ENCODE assay signal across 9 cellular contexts in the genomic region with DNA sequence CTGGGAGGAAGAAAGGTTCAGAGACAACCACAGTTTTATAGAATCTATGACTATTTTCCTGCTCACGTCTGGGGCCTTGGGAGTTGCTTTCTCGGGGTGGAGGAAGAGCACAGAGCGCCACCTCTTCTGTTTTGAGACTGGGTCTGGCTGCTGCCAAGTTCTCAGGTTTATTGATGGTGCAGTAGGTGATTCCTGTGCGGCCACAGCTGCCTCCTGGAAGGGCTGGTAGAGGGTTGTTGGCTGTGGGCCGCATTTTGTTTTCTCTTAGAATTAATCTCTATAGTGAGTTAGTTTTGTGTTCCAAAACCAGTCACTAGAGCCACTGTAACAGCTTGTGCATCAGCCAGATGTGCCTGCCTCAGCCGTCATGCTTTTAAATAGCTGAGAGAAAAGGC. TPM values are rescaled to one million over a fixed set of nuclear protein-coding genes. Genes with fewer than 3 reads are reported as not detected.
DNase-seq lines count a peak whose midpoint lies in the region; ATAC-seq, FAIRE-seq and TF ChIP-seq lines count a peak whose summit lies in the region.
"Had no signal": no experiment of that assay in that cellular context is flagged by ENCODE, and none has a peak within 500 bp of the region (broad histone marks: within the 10 kb centered on the region; RNA-seq: fewer than 3 reads in every experiment).

No MANE protein-coding gene starts in this region.

- no peak overlapping the region for H3K9ac ChIP-seq in IMR-90 (ENCODE audit: low read depth, low read length)
- peak overlapping the region; percentile 59 for H3K9ac ChIP-seq in GM12878 (ENCODE audit: control insufficient read depth, insufficient read depth, low read length)
- no peak overlapping the region for H3K9ac ChIP-seq in GM23248

- TF ChIP-seq CTCF in IMR-90 (conservative IDR thresholded peaks at IDR 0.05; ENCODE audit: low read depth, low read length) (no peak), GM12878 (IDR thresholded peaks at IDR 0.05 in 2 of 3, conservative IDR thresholded peaks at IDR 0.05 in 1 of 3; ENCODE audit: control insufficient read depth in 2 of 3, extremely low read depth in 1 of 3, insufficient read depth in 1 of 3, low read depth in 3 of 3, low read length in 3 of 3) (no peak; a peak in 1 of 6 replicates), nephron progenitor cell (IDR thresholded peaks at IDR 0.05) (no peak)

- no peak for TF ChIP-seq EP300 in GM12878 (IDR thresholded peaks at IDR 0.05; ENCODE audit: borderline replicate concordance in 1 of 2, control insufficient read depth in 1 of 2, low read depth in 2 of 2, low read length in 2 of 2)

- H3K9me2 ChIP-seq in GM23248 (ENCODE audit: insufficient read depth), result no peaks in the 10 kb centered on the region

- dilution Hi-C loops in IMR-90 (cut with HindIII; ENCODE audit: low sequenced_read_pairs, unreplicated experiment), result no loop called here

- H3K4me1 Mint-ChIP-seq in nephron progenitor cell, result peaks cover 52% of the 10 kb centered on the region

- TF ChIP-seq RAD21 in IMR-90 (IDR thresholded peaks at IDR 0.05; ENCODE audit: low read length) (no peak), GM12878 (IDR thresholded peaks at IDR 0.05; ENCODE audit: insufficient read depth, low read depth, low read length) (no peak)

- H3K9me1 ChIP-seq in IMR-90 (ENCODE audit: insufficient read depth, low read length), result peaks cover 30% of the 10 kb centered on the region

- no peak overlapping the region for H3K14ac ChIP-seq in IMR-90 (replicated peaks; ENCODE audit: low read depth, low read length)

- H3K9me3 ChIP-seq in IMR-90 (ENCODE audit: control insufficient read depth, insufficient read depth, low read length) (no peaks in the 10 kb centered on the region), GM12878 (replicated peaks; ENCODE audit: control insufficient read depth, insufficient read depth, low read length) (no peaks in the 10 kb centered on the region), GM23248 (ENCODE audit: low read depth) (no peaks in the 10 kb centered on the region)

- H2BK5ac ChIP-seq in IMR-90 (ENCODE audit: low read depth, low read length, poor library complexity, severe bottlenecking), result no peak overlapping the region

- no peak overlapping the region for H3K18ac ChIP-seq in IMR-90 (ENCODE audit: low read depth, low read length)

- FAIRE-seq in GM12878 (lab: Jason Lieb, UNC), result no peak

- no peak overlapping the region for H3K4me3 Mint-ChIP-seq in nephron progenitor cell

- RAD21 ChIA-PET in GM12878 (lab: Charles Lee; ENCODE audit: unreplicated experiment), result interaction anchor here (0.7 to 3.8 kb wide), 3 partner anchors 10 to 17 kb away, joined by 3 to 82 read pairs (median 38); a partner anchor contains a TSS

- DNase-seq in DMS79 (lab: John Stamatoyannopoulos, UW) (peak; percentile 24), IMR-90 (no peak), GM12878 (ENCODE audit: low read depth, low spot score) (no peak), nephron progenitor cell (no peak), GM23248 (no peak)
- DNase-seq: GF-D8, T-helper 9 cell had no signal

- H2AFZ ChIP-seq in IMR-90 (replicated peaks; ENCODE audit: low read length, poor library complexity) (no peak overlapping the region), GM12878 (ENCODE audit: control insufficient read depth, low read depth, low read length) (no peak overlapping the region), GM23248 (no peak overlapping the region)

- no peak overlapping the region for H2AK9ac ChIP-seq in IMR-90 (replicated peaks; ENCODE audit: low read depth, low read length, poor library complexity)

- no peak overlapping the region for H4K8ac ChIP-seq in IMR-90 (ENCODE audit: low read depth in 2 of 2, low read length in 2 of 2)

- H3K4me3 ChIP-seq in IMR-90 (ENCODE audit: insufficient read depth, low read depth, low read length) (no peak overlapping the region), GM12878 (peak overlapping the region; percentile 73), GM23248 (no peak overlapping the region)

- H3K79me2 ChIP-seq in GM12878 (ENCODE audit: control insufficient read depth, insufficient read depth, low read length) (peaks cover 70% of the 10 kb centered on the region), GM23248 (ENCODE audit: insufficient read depth) (peaks cover 92% of the 10 kb centered on the region)

- no peak for ATAC-seq in IMR-90 (ENCODE audit: low read depth)
- no peak for ATAC-seq in GM12878
- no peak for ATAC-seq in HG03045 (IDR thresholded peaks at IDR 0.05; ENCODE audit: unreplicated experiment)
- ATAC-seq in HG03139 (IDR thresholded peaks at IDR 0.05; ENCODE audit: unreplicated experiment), result no peak

- H4K20me1 ChIP-seq in IMR-90 (ENCODE audit: insufficient read depth, low read length), result peaks cover 47% of the 10 kb centered on the region
- H4K20me1 ChIP-seq in GM12878 (ENCODE audit: control insufficient read depth, insufficient read depth), result peaks cover 4% of the 10 kb centered on the region; the same call in 1 of the 2 replicates
- H4K20me1 ChIP-seq in GM23248 (ENCODE audit: insufficient read depth), result 0 out of 2 replicates have a peak, but pooled peaks cover 5% of the 10 kb centered on the region

- H3K36me3 Mint-ChIP-seq in nephron progenitor cell (ENCODE audit: low read depth), result no peaks in the 10 kb centered on the region

- H2BK20ac ChIP-seq in IMR-90 (ENCODE audit: low read depth, low read length), result no peak overlapping the region

- peaks cover 5% of the 10 kb centered on the region for H3K27me3 Mint-ChIP-seq in nephron progenitor cell (ENCODE audit: low read depth, poor library complexity)

- H4K91ac ChIP-seq in IMR-90 (ENCODE audit: insufficient read depth, low read depth, low read length), result no peak overlapping the region

- in situ Hi-C loops in IMR-90 (cut with MboI; ENCODE audit: low sequenced_read_pairs) (no loop called here), GM12878 (cut with MboI) (no loop called here), GM23248 (cut with MboI) (no loop called here)

- H3K4ac ChIP-seq in IMR-90 (ENCODE audit: low read depth, low read length), result no peak overlapping the region

- H2AK5ac ChIP-seq in IMR-90 (ENCODE audit: low read depth, low read length), result no peak overlapping the region

- no peak overlapping the region for H2BK15ac ChIP-seq in IMR-90 (ENCODE audit: low read depth, low read length)

- H3F3A ChIP-seq in GM23248 (ENCODE audit: insufficient read depth), result peaks cover 16% of the 10 kb centered on the region; the same call in 1 of the 2 replicates

- peaks cover 35 to 79% of the 10 kb centered on the region in 2 experiments for H3K79me1 ChIP-seq in IMR-90 (ENCODE audit: low read depth in 1 of 2, low read length in 2 of 2)

- no peaks in the 10 kb centered on the region for H3K9me3 Mint-ChIP-seq in nephron progenitor cell

- POLR2A ChIA-PET in IMR-90 (lab: Charles Lee; ENCODE audit: unreplicated experiment), result no interaction called here
- POLR2A ChIA-PET in GM12878 (lab: Charles Lee), result interaction anchor here (0.6 to 5.2 kb wide), 3 partner anchors 11 to 379 kb away, joined by 8 to 56 read pairs (median 11); a partner anchor contains a TSS

- CTCF ChIA-PET in IMR-90 (lab: Yijun Ruan, JAX), result interaction anchor here (1.6 kb wide), 1 partner anchor 17 kb away, joined by 4 read pairs; no protein-coding TSS in a partner anchor
- CTCF ChIA-PET in GM12878 (lab: Yijun Ruan, JAX), result interaction anchor here (1.2 to 8.2 kb wide), 5 partner anchors 15 to 212 kb away, joined by 3 to 117 read pairs (median 12); a partner anchor contains a TSS

- H3K27me3 ChIP-seq in IMR-90 (ENCODE audit: control insufficient read depth, insufficient read depth, low read length), result no peaks in the 10 kb centered on the region
- H3K27me3 ChIP-seq in GM12878 (replicated peaks in 1 of 2; ENCODE audit: control insufficient read depth in 2 of 2, insufficient read depth in 2 of 2, low read length in 1 of 2), result no peaks in the 10 kb centered on the region
- no peaks in the 10 kb centered on the region for H3K27me3 ChIP-seq in GM23248 (replicated peaks; ENCODE audit: insufficient read depth)

- H3K23ac ChIP-seq in IMR-90 (ENCODE audit: low read depth, low read length), result peak overlapping the region; percentile 45; the same call in 1 of the 2 replicates

- H3K56ac ChIP-seq in IMR-90 (ENCODE audit: extremely low read depth, insufficient read depth, low read length), result no peak overlapping the region

- BruUV-seq in IMR-90 (replicated peaks; lab: Mats Ljungman, UMichigan), result no TSS peak
- no TSS peak for BruUV-seq in GM12878 (replicated peaks; lab: Mats Ljungman, UMichigan)

- WGBS in IMR-90 (ENCODE audit: extremely low coverage in 2 of 2, insufficient read length in 1 of 2), 2 experiments, result no CpG with 5 or more reads among the region's 6 CpGs
- WGBS in GM12878 (ENCODE audit: insufficient coverage, insufficient replicate concordance, low lambda C conversion rate, missing lambda C conversion rate), result 5% methylated on average over 6 of the region's 6 CpGs
- WGBS in GM23248 (ENCODE audit: low coverage in 1 of 2, low lambda C conversion rate in 2 of 2, missing lambda C conversion rate in 2 of 2), 2 experiments, result 93 to 99% methylated on average over 6 of the region's 6 CpGs

- TF ChIP-seq POLR2A in IMR-90 (IDR thresholded peaks at IDR 0.05; ENCODE audit: low read depth, low read length) (no peak), GM12878 (IDR thresholded peaks at IDR 0.05; ENCODE audit: low read depth, low read length) (no peak)

- no peak overlapping the region for H3K4me2 ChIP-seq in IMR-90 (ENCODE audit: low read depth, low read length)
- H3K4me2 ChIP-seq in GM12878 (ENCODE audit: control insufficient read depth, insufficient read depth), result peak overlapping the region; percentile 75
- no peak overlapping the region for H3K4me2 ChIP-seq in GM23248 (ENCODE audit: unreplicated experiment)

- peak overlapping the region; percentile 89 for H3K27ac Mint-ChIP-seq in nephron progenitor cell

- H3K4me1 ChIP-seq in IMR-90 (ENCODE audit: control insufficient read depth, insufficient read depth, low read length) (peaks cover 14% of the 10 kb centered on the region), GM12878 (ENCODE audit: control insufficient read depth, insufficient read depth, low read length) (peaks cover 53% of the 10 kb centered on the region), GM23248 (ENCODE audit: insufficient read depth) (peaks cover 14% of the 10 kb centered on the region)

- SMC1A ChIA-PET in GM12878 (lab: Charles Lee; ENCODE audit: uncharacterized antibody, unreplicated experiment), result interaction anchor here (1.0 to 5.9 kb wide), 6 partner anchors 9 to 40 kb away, joined by 3 to 72 read pairs (median 4); a partner anchor contains a TSS

- no peak overlapping the region for H4K5ac ChIP-seq in IMR-90 (ENCODE audit: low read depth, low read length)

- H2BK120ac ChIP-seq in IMR-90 (ENCODE audit: low read depth, low read length), result no peak overlapping the region

- H3K27ac ChIP-seq in IMR-90 (ENCODE audit: insufficient read depth, low read length), result no peak overlapping the region
- peak overlapping the region; percentile 94 for H3K27ac ChIP-seq in GM12878 (ENCODE audit: control insufficient read depth, insufficient read depth)
- H3K27ac ChIP-seq in GM23248, result no peak overlapping the region

- intact Hi-C loops in IMR-90 (cut with micrococcal nuclease) (no loop called here), GM12878 (cut with micrococcal nuclease; ENCODE audit: unreplicated experiment) (loop anchor here (10.0 kb wide), 1 partner anchor 181 kb away; no protein-coding TSS in a partner anchor)

- H3K36me3 ChIP-seq in IMR-90 (ENCODE audit: control insufficient read depth, insufficient read depth, low read length) (no peaks in the 10 kb centered on the region; the same call in 1 of the 2 replicates), GM12878 (ENCODE audit: control insufficient read depth in 2 of 2, insufficient read depth in 2 of 2, low read length in 1 of 2) (peaks cover 1 to 3% of the 10 kb centered on the region in 2 experiments; a peak in 2 of 4 replicates), GM23248 (ENCODE audit: low read depth) (no peaks in the 10 kb centered on the region)

RNA-seq across cellular contexts. Expression of a gene that starts 12.9 kb away (rescaled TPM):
- total RNA-seq in IMR-90 (2012; rRNA removed) (9.0 and 9.4 TPM in 2 replicates), GM12878 (2014; rRNA removed) (25.2 and 27.7 TPM in 2 replicates), GM12878 (2014; rRNA removed; fragmentation: Illumina TruSeq; extraction: Trizol) (9.8 and 9.9 TPM in 2 replicates), GM12878 (2021) (44.7 and 45.5 TPM in 2 replicates)
- polyA plus RNA-seq in IMR-90 (2012; rRNA removed) (16.7 and 17.3 TPM in 2 replicates), GM12878 (2011; rRNA removed) (30.9 and 41.8 TPM in 2 replicates), GM12878 (2014; fragmentation: Illumina TruSeq; extraction: Trizol) (18.6 and 24.1 TPM in 2 replicates), GM12878 (2014; fragmentation: Nextera tagmentation; extraction: Ambion mirVana) (1 to 10 TPM in 1 of 2 experiments, under 1 TPM in 1; 0.63 to 2.6 TPM), GM12878 (2014; rRNA removed) (30.9 and 35.2 TPM in 2 replicates), GM12878 (2016; fragmentation: Nextera tagmentation; extraction: Ambion mirVana) (10 to 100 TPM; 27.0 to 32.9 TPM), GM23248 (2016; fragmentation: Nextera tagmentation; extraction: Ambion mirVana) (16.9 and 17.9 TPM in 2 replicates)
- polyA plus RNA-seq in IMR-90 (2012; cell fraction: cytosol; rRNA removed), result 18.4 and 23.5 TPM in 2 replicates
- polyA plus RNA-seq in IMR-90 (2012; cell fraction: nucleus; rRNA removed; ENCODE audit: low replicate concordance), result 14.2 and 18.0 TPM in 2 replicates
- 103 and 120 TPM in 2 replicates for total RNA-seq in GM12878 (2013; cell fraction: nucleolus; rRNA removed)
- polyA plus RNA-seq in GM12878 (2011; ENCODE audit: low read depth), result 16.4 TPM
- 45.0 and 49.5 TPM in 2 replicates for polyA plus RNA-seq in GM12878 (2011; cell fraction: cytosol; rRNA removed)
- 43.1 and 44.1 TPM in 2 replicates for polyA plus RNA-seq in GM12878 (2011; cell fraction: nucleus; rRNA removed)
- 44.7 and 50.1 TPM in 2 replicates for polyA plus RNA-seq in GM12878 (2012)
- polyA minus RNA-seq in GM12878 (2011; rRNA and poly(A)+ RNA removed), result 39.3 and 47.8 TPM in 2 replicates
- 18.0 and 23.3 TPM in 2 replicates for polyA minus RNA-seq in GM12878 (2011; cell fraction: cytosol; rRNA and poly(A)+ RNA removed)
- 34.8 and 46.1 TPM in 2 replicates for polyA minus RNA-seq in GM12878 (2011; cell fraction: nucleus; rRNA and poly(A)+ RNA removed)
- total RNA-seq in GM23248 (2014; rRNA removed; shearing (Covaris generic)), result 12.3 and 13.3 TPM in 2 replicates

RNA-seq across cellular contexts. Expression of a gene that starts 37.3 kb away (rescaled TPM):
- total RNA-seq in IMR-90 (2012; rRNA removed), result 38.7 and 44.4 TPM in 2 replicates
- 22.8 and 25.3 TPM in 2 replicates for polyA plus RNA-seq in IMR-90 (2012; rRNA removed)
- 14.3 and 18.5 TPM in 2 replicates for polyA plus RNA-seq in IMR-90 (2012; cell fraction: cytosol; rRNA removed)
- polyA plus RNA-seq in IMR-90 (2012; cell fraction: nucleus; rRNA removed; ENCODE audit: low replicate concordance), result 19.5 and 31.2 TPM in 2 replicates
- 35.5 and 35.9 TPM in 2 replicates for total RNA-seq in GM12878 (2013; cell fraction: nucleolus; rRNA removed)
- 40.3 and 40.6 TPM in 2 replicates for total RNA-seq in GM12878 (2014; rRNA removed)
- total RNA-seq in GM12878 (2014; rRNA removed; fragmentation: Illumina TruSeq; extraction: Trizol), result 30.8 and 32.6 TPM in 2 replicates
- 41.1 and 42.0 TPM in 2 replicates for total RNA-seq in GM12878 (2021)
- 11.5 TPM for polyA plus RNA-seq in GM12878 (2011; ENCODE audit: low read depth)
- 25.3 and 27.8 TPM in 2 replicates for polyA plus RNA-seq in GM12878 (2011; rRNA removed)
- 28.7 and 34.2 TPM in 2 replicates for polyA plus RNA-seq in GM12878 (2011; cell fraction: cytosol; rRNA removed)
- polyA plus RNA-seq in GM12878 (2011; cell fraction: nucleus; rRNA removed), result 14.9 and 21.7 TPM in 2 replicates
- polyA plus RNA-seq in GM12878 (2012), result 18.6 and 19.3 TPM in 2 replicates
- polyA plus RNA-seq in GM12878 (2014; fragmentation: Illumina TruSeq; extraction: Trizol), result 15.3 and 26.8 TPM in 2 replicates
- polyA plus RNA-seq in GM12878 (2014; fragmentation: Nextera tagmentation; extraction: Ambion mirVana), result 1 to 10 TPM; 4.0 to 5.8 TPM
- polyA plus RNA-seq in GM12878 (2014; rRNA removed), result 39.8 and 46.9 TPM in 2 replicates
- 10 to 100 TPM; 26.9 to 35.6 TPM for polyA plus RNA-seq in GM12878 (2016; fragmentation: Nextera tagmentation; extraction: Ambion mirVana)
- polyA minus RNA-seq in GM12878 (2011; rRNA and poly(A)+ RNA removed), result 37.7 and 40.8 TPM in 2 replicates
- 13.1 and 15.7 TPM in 2 replicates for polyA minus RNA-seq in GM12878 (2011; cell fraction: cytosol; rRNA and poly(A)+ RNA removed)
- polyA minus RNA-seq in GM12878 (2011; cell fraction: nucleus; rRNA and poly(A)+ RNA removed), result 10.8 and 24.0 TPM in 2 replicates
- 45.1 and 45.4 TPM in 2 replicates for total RNA-seq in GM23248 (2014; rRNA removed; shearing (Covaris generic))
- polyA plus RNA-seq in GM23248 (2016; fragmentation: Nextera tagmentation; extraction: Ambion mirVana), result 24.3 and 25.3 TPM in 2 replicates
